25 cellular contexts compared by ENCODE assay signal in genomic region chr12:69492739-69493138, GRCh38.
"Had no signal": no experiment of that assay in that cellular context is flagged by ENCODE, and none has a peak within 500 bp of the region (broad histone marks: within the 10 kb centered on the region; RNA-seq: fewer than 3 reads in every experiment).

No MANE protein-coding gene starts in this region.

- DNase-seq: dermis blood vessel endothelial cell; effector memory CD8-positive, alpha-beta T cell; erythroblast; esophagus squamous epithelium; gastrocnemius medialis; heart left ventricle; kidney; natural killer cell; occipital lobe; right lobe of liver; small intestine; stimulated activated CD4-positive, alpha-beta T cell treated with anti-CD3 and anti-CD28 coated beads, Interleukin-12 subunit alpha, Interleukin-12 subunit beta, amount 100 ng/mL, for 4 hours; stimulated activated CD4-positive, alpha-beta T cell treated with anti-CD3 and anti-CD28 coated beads, Interleukin-1b, Interleukin-23, amount 100 ng/mL, for 48 hours; stimulated activated CD4-positive, alpha-beta T cell treated with anti-CD3 and anti-CD28 coated beads, Interleukin-4, amount 100 ng/mL, for 1 hour; stimulated activated CD8-positive, alpha-beta memory T cell treated with anti-CD3 and anti-CD28 coated beads, Interleukin-4, amount 100 ng/mL, for 48 hours; stimulated activated naive CD4-positive, alpha-beta T cell; stimulated activated naive CD8-positive, alpha-beta T cell treated with anti-CD3 and anti-CD28 coated beads, Interleukin-15, amount 100 ng/mL, for 72 hours; transverse colon; upper lobe of right lung; uterus had no signal

- H3K9me3 ChIP-seq: esophagus squamous epithelium, gastrocnemius medialis, right lobe of liver, suprapubic skin, transverse colon, upper lobe of right lung, uterus had no signal

- H3K27me3 ChIP-seq: esophagus squamous epithelium, gastrocnemius medialis, heart left ventricle, hepatocyte, right lobe of liver, suprapubic skin, transverse colon, upper lobe of right lung, uterus had no signal

- H3K4me1 ChIP-seq: parathyroid adenoma had no signal

- H3K4me3 ChIP-seq: coronary artery, esophagus squamous epithelium, gastrocnemius medialis, heart left ventricle, hepatocyte, lung, right lobe of liver, suprapubic skin, transverse colon, upper lobe of right lung, uterus had no signal

- H2AFZ ChIP-seq: hepatocyte, parathyroid adenoma had no signal

- H3K27ac ChIP-seq: coronary artery, esophagus squamous epithelium, gastrocnemius medialis, heart left ventricle, hepatocyte, parathyroid adenoma, right lobe of liver, suprapubic skin, transverse colon, upper lobe of right lung, uterus had no signal

- H3K36me3 ChIP-seq: esophagus squamous epithelium, right lobe of liver, suprapubic skin, transverse colon, upper lobe of right lung, uterus had no signal

- ATAC-seq: effector memory CD8-positive, alpha-beta T cell; gastrocnemius medialis; heart left ventricle; natural killer cell; stimulated activated naive CD8-positive, alpha-beta T cell treated with anti-CD3 and anti-CD28 coated beads, Interleukin-15, amount 100 ng/mL, for 72 hours; upper lobe of right lung had no signal

- H3K4me2 ChIP-seq: hepatocyte had no signal

- H3K9ac ChIP-seq: parathyroid adenoma had no signal
